Comparison of ENCODE assay signal across 1 cellular context in the genomic region with DNA sequence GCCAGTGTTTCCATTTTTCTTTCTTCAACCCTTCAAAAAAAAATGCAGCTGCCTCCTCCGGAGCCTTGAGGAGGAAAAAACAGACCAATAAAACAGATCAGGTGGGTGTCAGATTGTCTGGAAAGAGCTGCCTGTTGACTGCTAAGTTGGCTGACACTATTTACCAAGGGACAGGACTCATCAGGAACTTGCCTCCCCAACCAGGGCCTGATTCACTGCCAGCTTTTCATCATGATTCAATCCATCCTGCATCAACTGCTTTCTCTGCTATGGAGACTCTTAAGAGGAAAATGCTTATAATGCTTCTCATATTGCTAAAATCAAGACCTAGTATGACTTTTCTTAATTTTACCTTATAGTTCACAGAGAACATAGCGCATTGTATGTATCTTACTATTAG.
TF ChIP-seq lines count a peak whose summit lies in the region.

No MANE protein-coding gene starts in this region.

TF ChIP-seq in H1, 55 proteins besides CTCF, POLR2A, EP300 and RAD21:
- TF ChIP-seq CBX8 (IDR thresholded peaks at IDR 0.05; ENCODE audit: borderline replicate concordance, low read depth, low read length) = no peak
- TF ChIP-seq RXRA (IDR thresholded peaks at IDR 0.05; ENCODE audit: insufficient read depth, low read depth, low read length) = no peak
- no peak for TF ChIP-seq BACH1 (IDR thresholded peaks at IDR 0.05; ENCODE audit: low read length)
- no peak for TF ChIP-seq SUZ12 (IDR thresholded peaks at IDR 0.05; ENCODE audit: low read length)
- TF ChIP-seq HDAC2 (IDR thresholded peaks at IDR 0.05; ENCODE audit: borderline replicate concordance in 1 of 2, low read depth in 2 of 2, low read length in 2 of 2) = no peak
- TF ChIP-seq BCL11A (IDR thresholded peaks at IDR 0.05; ENCODE audit: low read depth in 2 of 2, low read length in 2 of 2) = no peak
- TF ChIP-seq, protein P1, sequence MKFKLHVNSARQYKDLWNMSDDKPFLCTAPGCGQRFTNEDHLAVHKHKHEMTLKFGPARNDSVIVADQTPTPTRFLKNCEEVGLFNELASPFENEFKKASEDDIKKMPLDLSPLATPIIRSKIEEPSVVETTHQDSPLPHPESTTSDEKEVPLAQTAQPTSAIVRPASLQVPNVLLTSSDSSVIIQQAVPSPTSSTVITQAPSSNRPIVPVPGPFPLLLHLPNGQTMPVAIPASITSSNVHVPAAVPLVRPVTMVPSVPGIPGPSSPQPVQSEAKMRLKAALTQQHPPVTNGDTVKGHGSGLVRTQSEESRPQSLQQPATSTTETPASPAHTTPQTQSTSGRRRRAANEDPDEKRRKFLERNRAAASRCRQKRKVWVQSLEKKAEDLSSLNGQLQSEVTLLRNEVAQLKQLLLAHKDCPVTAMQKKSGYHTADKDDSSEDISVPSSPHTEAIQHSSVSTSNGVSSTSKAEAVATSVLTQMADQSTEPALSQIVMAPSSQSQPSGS (IDR thresholded peaks at IDR 0.05; ENCODE audit: low read length) = no peak
- no peak for TF ChIP-seq SIX5 (IDR thresholded peaks at IDR 0.05; ENCODE audit: low read depth, low read length)
- no peak for TF ChIP-seq KDM4A (IDR thresholded peaks at IDR 0.05; ENCODE audit: low read depth, low read length, severe bottlenecking)
- TF ChIP-seq, protein P2, sequence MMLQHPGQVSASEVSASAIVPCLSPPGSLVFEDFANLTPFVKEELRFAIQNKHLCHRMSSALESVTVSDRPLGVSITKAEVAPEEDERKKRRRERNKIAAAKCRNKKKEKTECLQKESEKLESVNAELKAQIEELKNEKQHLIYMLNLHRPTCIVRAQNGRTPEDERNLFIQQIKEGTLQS (IDR thresholded peaks at IDR 0.05; ENCODE audit: insufficient read depth, low read depth, low read length) = no peak
- no peak for TF ChIP-seq RBBP5 (IDR thresholded peaks at IDR 0.05; ENCODE audit: borderline replicate concordance, low read depth, low read length)
- TF ChIP-seq CTBP2 (IDR thresholded peaks at IDR 0.05; ENCODE audit: borderline replicate concordance, insufficient read depth, insufficient read length, low read length) = no peak
- no peak for TF ChIP-seq EGR1 (IDR thresholded peaks at IDR 0.05; ENCODE audit: borderline replicate concordance, low read depth, low read length)
- no peak for TF ChIP-seq CREB1 (IDR thresholded peaks at IDR 0.05)
- TF ChIP-seq NANOG (IDR thresholded peaks at IDR 0.05; ENCODE audit: insufficient read depth, low read depth, low read length, poor library complexity, severe bottlenecking) = no peak
- TF ChIP-seq JUND (IDR thresholded peaks at IDR 0.05; ENCODE audit: low read length) = no peak
- no peak for TF ChIP-seq TAF1 (IDR thresholded peaks at IDR 0.05; ENCODE audit: low read depth, low read length)
- no peak for TF ChIP-seq RNF2 (IDR thresholded peaks at IDR 0.05; ENCODE audit: borderline replicate concordance, low read depth, low read length, missing control alignments, poor library complexity, severe bottlenecking)
- TF ChIP-seq, protein P3, sequence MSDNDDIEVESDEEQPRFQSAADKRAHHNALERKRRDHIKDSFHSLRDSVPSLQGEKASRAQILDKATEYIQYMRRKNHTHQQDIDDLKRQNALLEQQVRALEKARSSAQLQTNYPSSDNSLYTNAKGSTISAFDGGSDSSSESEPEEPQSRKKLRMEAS (IDR thresholded peaks at IDR 0.05) = no peak
- no peak for TF ChIP-seq SIN3A (conservative IDR thresholded peaks at IDR 0.05 in 1 of 2, IDR thresholded peaks at IDR 0.05 in 1 of 2; ENCODE audit: low read depth in 1 of 2, low read length in 2 of 2)
